Comparison of ENCODE assay signal across 28 cellular contexts in the genomic region with DNA sequence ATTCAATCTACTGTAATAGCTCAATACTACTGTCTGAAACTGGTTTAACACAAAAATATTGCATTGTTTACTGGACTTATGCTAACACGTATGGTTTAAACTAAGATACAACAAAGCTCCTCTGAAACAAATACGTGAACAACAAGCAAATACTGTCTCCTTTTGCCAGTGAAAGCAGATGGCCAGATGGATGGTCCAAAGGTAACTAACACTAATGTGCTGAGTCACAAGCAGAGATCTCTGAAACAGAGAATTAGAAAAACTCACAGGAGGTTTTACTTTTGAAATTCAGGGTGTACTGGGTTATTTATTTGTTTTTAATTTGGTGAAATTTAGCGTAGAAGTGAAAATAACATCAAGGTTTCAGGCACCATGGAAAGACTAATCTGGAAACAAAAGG.
"Had no signal": no experiment of that assay in that cellular context is flagged by ENCODE, and none has a peak within 500 bp of the region (broad histone marks: within the 10 kb centered on the region; RNA-seq: fewer than 3 reads in every experiment).

No MANE protein-coding gene starts in this region.

- H3K4me1 ChIP-seq: esophagus muscularis mucosa, foreskin keratinocyte, heart right ventricle, left lung, prostate gland, sigmoid colon, thyroid gland, upper lobe of left lung, vagina had no signal

- ATAC-seq: foreskin keratinocyte; heart right ventricle; left lung; pancreas; stimulated activated memory B cell treated with anti-CD40 and anti-IgM and Interleukin-4, amounts not matched to agents 10 μg/mL and 1 μg/mL and 100 μg/mL, for 72 hours; stimulated activated naive CD8-positive, alpha-beta T cell treated with anti-CD3 and anti-CD28 coated beads, Interleukin-15, amount 100 ng/mL, for 72 hours had no signal

- H3K9me3 ChIP-seq: esophagus muscularis mucosa, left lung, pancreas, prostate gland, sigmoid colon, thyroid gland, upper lobe of left lung, vagina had no signal

- DNase-seq: activated CD4-positive, alpha-beta T cell treated with anti-CD3 and anti-CD28 coated beads for 4 hours; activated CD4-positive, alpha-beta T cell treated with anti-CD3 and anti-CD28 coated beads, Interleukin-2, amount 50 U/mL, for 4 hours; activated effector memory CD4-positive, alpha-beta T cell treated with Interleukin-2 at 50 U/mL for 16 hours; activated naive CD4-positive, alpha-beta T cell treated with Interleukin-2 at 50 U/mL for 16 hours; anterior cingulate cortex; endodermal cell; foreskin keratinocyte; heart right ventricle; kidney glomerular epithelial cell; left lung; naive B cell; pancreas; retina; sigmoid colon; stimulated activated CD4-positive, alpha-beta T cell treated with anti-CD3 and anti-CD28 coated beads, Interleukin-1b, Interleukin-23, amount 100 ng/mL, for 48 hours; stimulated activated CD4-positive, alpha-beta T cell treated with anti-CD3 and anti-CD28 coated beads, Interleukin-4, amount 100 ng/mL, for 4 hours; stimulated activated CD8-positive, alpha-beta memory T cell treated with anti-CD3 and anti-CD28 coated beads, Interleukin-4, amount 100 ng/mL, for 48 hours; stimulated activated naive CD8-positive, alpha-beta T cell treated with anti-CD3 and anti-CD28 coated beads, Interleukin-15, amount 100 ng/mL, for 72 hours; substantia nigra; thyroid gland; upper lobe of left lung had no signal

- FAIRE-seq: bronchial epithelial cell, pancreas had no signal

- H3K4me3 ChIP-seq: esophagus muscularis mucosa, heart right ventricle, left lung, lung, pancreas, prostate gland, sigmoid colon, smooth muscle cell, thyroid gland, upper lobe of left lung, vagina had no signal

- H3K4me2 ChIP-seq: smooth muscle cell had no signal

- H3K27me3 ChIP-seq: esophagus muscularis mucosa, foreskin keratinocyte, heart right ventricle, left lung, pancreas, sigmoid colon, thyroid gland, upper lobe of left lung, vagina had no signal

- H3K27ac ChIP-seq: esophagus muscularis mucosa, foreskin keratinocyte, heart right ventricle, left lung, pancreas, prostate gland, sigmoid colon, thyroid gland, upper lobe of left lung, vagina had no signal

- H3K36me3 ChIP-seq: esophagus muscularis mucosa, heart right ventricle, left lung, pancreas, prostate gland, sigmoid colon, thyroid gland, upper lobe of left lung, vagina had no signal
